In genomic region chr12:65655074-65655493, GRCh38 we compare ENCODE assay signal across 22 cellular contexts.
A peak's percentile ranks its signal among the peaks of the same experiment; 100 is the strongest.
DNase-seq lines count a peak whose midpoint lies in the region; ATAC-seq and TF ChIP-seq lines count a peak whose summit lies in the region.
"Had no signal": no experiment of that assay in that cellular context is flagged by ENCODE, and none has a peak within 500 bp of the region (broad histone marks: within the 10 kb centered on the region; RNA-seq: fewer than 3 reads in every experiment).

No MANE protein-coding gene starts in this region.

- TF ChIP-seq CTCF in Calu3 (IDR thresholded peaks at IDR 0.05; ENCODE audit: unreplicated experiment) (no peak), PC-3 (conservative IDR thresholded peaks at IDR 0.05; ENCODE audit: low read depth, low read length) (no peak), astrocyte of the spinal cord (IDR thresholded peaks at IDR 0.05; ENCODE audit: low read depth, low read length) (no peak), foreskin fibroblast (IDR thresholded peaks at IDR 0.05; ENCODE audit: low read depth, low read length) (no peak)
- TF ChIP-seq CTCF in CD4-positive, alpha-beta T cell (IDR thresholded peaks at IDR 0.05): no peak

- no peak overlapping the region for H2AFZ ChIP-seq in PC-3 (ENCODE audit: low read length)
- H2AFZ ChIP-seq: neural progenitor cell had no signal

- H3K36me3 ChIP-seq in PC-3 (ENCODE audit: low read depth, low read length): no peaks in the 10 kb centered on the region
- H3K36me3 ChIP-seq: neural progenitor cell, suprapubic skin had no signal

- H3K27ac ChIP-seq in PC-3 (ENCODE audit: low read length): peak overlapping the region; percentile 99
- no peak overlapping the region for H3K27ac ChIP-seq in CD4-positive, alpha-beta T cell (ENCODE audit: low read depth, low read length)
- H3K27ac ChIP-seq: neural progenitor cell, suprapubic skin had no signal

- ATAC-seq in PC-3: no peak
- no peak for ATAC-seq in CD4-positive, alpha-beta T cell (ENCODE audit: poor library complexity)
- ATAC-seq in stimulated activated naive CD8-positive, alpha-beta T cell treated with anti-CD3 and anti-CD28 coated beads, Interleukin-15, Interleukin-2, amounts not matched to agents 100 U/mL and 50 U/mL, for 24 hours: no peak
- ATAC-seq: activated CD8-positive, alpha-beta T cell treated with anti-CD3 and anti-CD28 coated beads for 36 hours; activated T-cell treated with anti-CD3 and anti-CD28 coated beads, Interleukin-2, amount 50 U/mL, for 4 hours; left lobe of liver; T-helper 17 cell had no signal

- no peaks in the 10 kb centered on the region for H4K20me1 ChIP-seq in PC-3 (ENCODE audit: low read length)

- no peaks in the 10 kb centered on the region for H3K27me3 Mint-ChIP-seq in Calu3 (ENCODE audit: unreplicated experiment)
- H3K27me3 Mint-ChIP-seq in CD4-positive, alpha-beta T cell: peaks cover 5% of the 10 kb centered on the region
- H3K27me3 Mint-ChIP-seq: activated naive CD4-positive, alpha-beta T cell treated with anti-CD3 and anti-CD28 coated beads, Interleukin-2, amount 10 ng/mL, durations not matched to agents 7 days and 5 days; T-helper 17 cell had no signal

- H3K27me3 ChIP-seq in PC-3 (ENCODE audit: low read length): no peaks in the 10 kb centered on the region
- H3K27me3 ChIP-seq in CD4-positive, alpha-beta T cell (ENCODE audit: control insufficient read depth, insufficient read depth, low read length): no peaks in the 10 kb centered on the region
- H3K27me3 ChIP-seq: neural progenitor cell, suprapubic skin had no signal

- peaks cover 11% of the 10 kb centered on the region; the same call in 1 of the 2 replicates for H3K79me2 ChIP-seq in PC-3 (ENCODE audit: low read length)

- H3K27ac Mint-ChIP-seq in Calu3 (ENCODE audit: unreplicated experiment): peak overlapping the region; percentile 67
- H3K27ac Mint-ChIP-seq in CD4-positive, alpha-beta T cell: no peak overlapping the region
- H3K27ac Mint-ChIP-seq: activated CD8-positive, alpha-beta T cell treated with anti-CD3 and anti-CD28 coated beads for 36 hours; activated naive CD4-positive, alpha-beta T cell treated with anti-CD3 and anti-CD28 coated beads, Interleukin-2, amount 10 ng/mL, durations not matched to agents 7 days and 5 days; neural progenitor cell; T-helper 17 cell had no signal

- CTCF ChIA-PET in Calu3 (lab: Charles Lee) (no interaction called here), PC-3 (lab: Charles Lee) (no interaction called here)
- CTCF ChIA-PET in CD4-positive, alpha-beta T cell (lab: Charles Lee): no interaction called here

- DNase-seq in Calu3 (no peak), PC-3 (peak; percentile 32), astrocyte of the spinal cord (ENCODE audit: low read depth, low spot score) (peak; percentile 41), foreskin fibroblast (peak; percentile 78 to 82), pons (ENCODE audit: low spot score) (no peak), DMS79 treated with DMSO at 0.1 percent for 48 hours (lab: John Stamatoyannopoulos, UW) (no peak)
- no peak for DNase-seq in CD4-positive, alpha-beta T cell
- no peak for DNase-seq in stimulated activated naive CD8-positive, alpha-beta T cell treated with anti-CD3 and anti-CD28 coated beads, Interleukin-15, Interleukin-2, amounts not matched to agents 100 U/mL and 50 U/mL, for 24 hours
- DNase-seq: activated CD4-positive, CD25-positive, alpha-beta regulatory T cell; activated CD8-positive, alpha-beta T cell treated with anti-CD3 and anti-CD28 coated beads for 36 hours; activated naive CD4-positive, alpha-beta T cell treated with anti-CD3 and anti-CD28 coated beads, Interleukin-2, amount 10 ng/mL, durations not matched to agents 7 days and 5 days; activated T-cell treated with anti-CD3 and anti-CD28 coated beads, Interleukin-2, amount 50 U/mL, for 4 hours; aorta; DMS53; KBM-7; NCI-H1092; NCI-H526; SHP77; T-helper 17 cell had no signal

- H3K36me3 Mint-ChIP-seq in Calu3 (ENCODE audit: insufficient read depth, unreplicated experiment): peaks cover 4% of the 10 kb centered on the region
- H3K36me3 Mint-ChIP-seq in CD4-positive, alpha-beta T cell (ENCODE audit: low read depth): no peaks in the 10 kb centered on the region
- H3K36me3 Mint-ChIP-seq: activated naive CD4-positive, alpha-beta T cell treated with anti-CD3 and anti-CD28 coated beads, Interleukin-2, amount 10 ng/mL, durations not matched to agents 7 days and 5 days; neural progenitor cell had no signal

- no peak overlapping the region for H3K4me3 Mint-ChIP-seq in Calu3 (ENCODE audit: low read depth, unreplicated experiment)
- H3K4me3 Mint-ChIP-seq in CD4-positive, alpha-beta T cell: no peak overlapping the region
- H3K4me3 Mint-ChIP-seq: activated CD8-positive, alpha-beta T cell treated with anti-CD3 and anti-CD28 coated beads for 36 hours; activated naive CD4-positive, alpha-beta T cell treated with anti-CD3 and anti-CD28 coated beads, Interleukin-2, amount 10 ng/mL, durations not matched to agents 7 days and 5 days; activated T-cell treated with anti-CD3 and anti-CD28 coated beads, Interleukin-2, amount 50 U/mL, for 4 hours; neural progenitor cell; T-helper 17 cell had no signal

- H3F3A ChIP-seq in PC-3 (ENCODE audit: low read length, unreplicated experiment): peaks cover 14% of the 10 kb centered on the region

- intact Hi-C loops in Calu3 (cut with micrococcal nuclease; ENCODE audit: unreplicated experiment): no loop called here
- intact Hi-C loops in PC-3 (cut with micrococcal nuclease): no loop called here
- intact Hi-C loops in CD4-positive, alpha-beta T cell (cut with DNase I, micrococcal nuclease): no loop called here

- H3K9me2 ChIP-seq in PC-3 (replicated peaks; ENCODE audit: low read length): no peaks in the 10 kb centered on the region

- peaks cover 83% of the 10 kb centered on the region for H3K4me1 Mint-ChIP-seq in Calu3 (ENCODE audit: low read depth, unreplicated experiment)
- no peaks in the 10 kb centered on the region for H3K4me1 Mint-ChIP-seq in CD4-positive, alpha-beta T cell (ENCODE audit: low read depth)
- H3K4me1 Mint-ChIP-seq: activated naive CD4-positive, alpha-beta T cell treated with anti-CD3 and anti-CD28 coated beads, Interleukin-2, amount 10 ng/mL, durations not matched to agents 7 days and 5 days; T-helper 17 cell had no signal

- BruUV-seq in Calu3 (replicated peaks; lab: Mats Ljungman, UMichigan) (no TSS peak), PC-3 (replicated peaks; lab: Mats Ljungman, UMichigan) (no TSS peak)

- H3K9me3 Mint-ChIP-seq in Calu3 (ENCODE audit: low read depth, unreplicated experiment): peaks cover 13% of the 10 kb centered on the region
- no peaks in the 10 kb centered on the region for H3K9me3 Mint-ChIP-seq in CD4-positive, alpha-beta T cell
- H3K9me3 Mint-ChIP-seq: activated naive CD4-positive, alpha-beta T cell treated with anti-CD3 and anti-CD28 coated beads, Interleukin-2, amount 10 ng/mL, durations not matched to agents 7 days and 5 days; activated T-cell treated with anti-CD3 and anti-CD28 coated beads, Interleukin-2, amount 50 U/mL, for 4 hours; neural progenitor cell had no signal

- peak overlapping the region; percentile 91 for H3K9ac ChIP-seq in PC-3 (ENCODE audit: low read length)
- H3K9ac ChIP-seq: neural progenitor cell had no signal

- in situ Hi-C loops in astrocyte of the spinal cord (cut with HindIII; ENCODE audit: low sequenced_read_pairs): no loop called here

- H3K4me3 ChIP-seq in PC-3 (ENCODE audit: low read length) (no peak overlapping the region), astrocyte of the spinal cord (ENCODE audit: low read depth, low read length) (no peak overlapping the region), foreskin fibroblast (ENCODE audit: low read depth in 1 of 2, low read length in 2 of 2) (no peak overlapping the region)
- H3K4me3 ChIP-seq: neural progenitor cell, suprapubic skin had no signal

- POLR2A ChIA-PET in PC-3 (lab: Charles Lee; ENCODE audit: unreplicated experiment): interaction anchor here (0.7 kb wide), 1 partner anchor 1048 kb away, joined by 3 read pairs; no protein-coding TSS in a partner anchor
- POLR2A ChIA-PET in CD4-positive, alpha-beta T cell (lab: Charles Lee): no interaction called here

- H3K4me1 ChIP-seq in PC-3 (ENCODE audit: insufficient read depth, low read length): peaks cover 41% of the 10 kb centered on the region
- H3K4me1 ChIP-seq: neural progenitor cell, suprapubic skin had no signal

- no peak overlapping the region for H3K4me2 ChIP-seq in PC-3 (ENCODE audit: low read length)
- H3K4me2 ChIP-seq: neural progenitor cell had no signal

- H3K9me3 ChIP-seq in PC-3 (ENCODE audit: low read length): no peaks in the 10 kb centered on the region
- H3K9me3 ChIP-seq in CD4-positive, alpha-beta T cell (ENCODE audit: control insufficient read depth, low read length): no peaks in the 10 kb centered on the region
- H3K9me3 ChIP-seq: suprapubic skin had no signal

Comparison
In these comparisons a context has a peak if more than half of its experiments do, and no peak if none do; other contexts are left out.
1. DNase-seq: peak in PC-3 (single experiment), astrocyte of the spinal cord (single experiment) and foreskin fibroblast (2 of 2); none in Calu3 (single experiment), CD4-positive, alpha-beta T cell (0 of 10), pons (single experiment), DMS79 treated with DMSO at 0.1 percent for 48 hours (single experiment) and stimulated activated naive CD8-positive, alpha-beta T cell treated with anti-CD3 and anti-CD28 coated beads, Interleukin-15, Interleukin-2, amounts not matched to agents 100 U/mL and 50 U/mL, for 24 hours (single experiment).